In the genomic region with DNA sequence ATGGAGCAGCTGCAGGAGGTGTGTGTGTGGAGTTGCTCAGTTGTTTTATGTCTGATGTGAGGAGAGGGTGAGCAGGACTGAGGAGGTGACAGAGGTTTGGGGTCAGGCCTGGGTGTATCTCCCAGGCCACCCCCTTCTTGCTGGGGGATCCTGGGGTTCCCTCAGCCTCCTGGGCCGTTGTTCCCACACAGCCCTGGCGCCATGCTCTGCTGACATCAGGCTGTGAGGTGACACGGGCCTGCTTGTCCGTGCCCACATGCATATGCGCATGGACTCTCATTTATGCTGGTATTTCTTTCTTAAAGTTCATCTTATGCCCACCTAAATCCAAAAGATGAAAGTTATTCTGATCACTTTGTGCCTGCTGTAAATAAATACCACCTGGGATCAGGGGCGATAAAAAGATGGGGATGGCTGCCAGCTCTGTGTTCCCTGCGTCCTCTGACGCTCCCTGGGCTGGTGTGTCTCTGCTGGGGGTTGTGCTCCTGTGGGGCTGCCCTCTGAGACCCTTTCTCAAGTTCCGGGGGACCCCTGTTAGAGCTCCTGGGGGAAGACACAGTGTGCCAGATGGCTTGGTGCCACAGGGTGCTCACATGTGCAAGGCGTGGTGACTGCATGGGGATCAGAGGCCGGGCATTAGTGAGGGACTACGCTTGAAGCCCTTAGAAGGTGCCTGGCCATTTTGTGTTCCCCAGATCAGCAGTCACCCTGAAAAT, we compare ENCODE assay signal across 19 cellular contexts. TPM values are rescaled to one million over a fixed set of nuclear protein-coding genes. Genes with fewer than 3 reads are reported as not detected.
A peak's percentile ranks its signal among the peaks of the same experiment; 100 is the strongest.
DNase-seq lines count a peak whose midpoint lies in the region; ATAC-seq, FAIRE-seq and TF ChIP-seq lines count a peak whose summit lies in the region.
"Had no signal": no experiment of that assay in that cellular context is flagged by ENCODE, and none has a peak within 500 bp of the region (broad histone marks: within the 10 kb centered on the region; RNA-seq: fewer than 3 reads in every experiment).

No MANE protein-coding gene starts in this region.

- no peak for TF ChIP-seq CTCF in astrocyte (IDR thresholded peaks at IDR 0.05; ENCODE audit: insufficient read depth, low read depth, low read length)

- H3K4me3 ChIP-seq in astrocyte (ENCODE audit: insufficient read depth, low read depth, low read length) (no peak overlapping the region), right cardiac atrium (ENCODE audit: low read length) (no peak overlapping the region), rectal smooth muscle tissue (ENCODE audit: low read length) (no peak overlapping the region)
- H3K4me3 ChIP-seq: spleen had no signal

- peak overlapping the region; percentile 77 for H3K4me2 ChIP-seq in astrocyte (ENCODE audit: low read length)

- H3K36me3 Mint-ChIP-seq in T-helper 1 cell treated with Interleukin-12 subunit alpha and Interleukin-12 subunit beta and Interleukin-4 antibody, amounts not matched to agents 30 μg/mL and 1 μg/mL, for 36 hours (ENCODE audit: low read depth), result peaks cover 25% of the 10 kb centered on the region
- H3K36me3 Mint-ChIP-seq in astrocyte (ENCODE audit: low read depth, unreplicated experiment), result peaks cover 19% of the 10 kb centered on the region

- H3K79me2 ChIP-seq in astrocyte (ENCODE audit: insufficient read depth, low read length), result peaks cover 87% of the 10 kb centered on the region

- no peak overlapping the region for H3K4me3 Mint-ChIP-seq in T-helper 1 cell treated with Interleukin-12 subunit alpha and Interleukin-12 subunit beta and Interleukin-4 antibody, amounts not matched to agents 30 μg/mL and 1 μg/mL, for 36 hours
- H3K4me3 Mint-ChIP-seq in astrocyte (ENCODE audit: unreplicated experiment), result no peak overlapping the region
- H3K4me3 Mint-ChIP-seq: CD14-positive monocyte had no signal

- peaks cover 15% of the 10 kb centered on the region for H3K4me1 ChIP-seq in astrocyte (ENCODE audit: insufficient read depth, low read length)
- H3K4me1 ChIP-seq in right cardiac atrium (ENCODE audit: control insufficient read depth, insufficient read depth, low read length), result no peaks in the 10 kb centered on the region
- H3K4me1 ChIP-seq in rectal smooth muscle tissue (ENCODE audit: control insufficient read depth, insufficient read depth, low read length), result peaks cover 20% of the 10 kb centered on the region

- H3K27ac ChIP-seq in astrocyte (ENCODE audit: low read depth, low read length) (peak overlapping the region; percentile 90), right cardiac atrium (ENCODE audit: low read length) (no peak overlapping the region), rectal smooth muscle tissue (ENCODE audit: low read depth, low read length) (peak overlapping the region; percentile 78)
- H3K27ac ChIP-seq: 22Rv1 had no signal

- WGBS in right cardiac atrium, result 79% methylated on average over 12 of the region's 12 CpGs

- H3K27me3 ChIP-seq in astrocyte (ENCODE audit: insufficient read depth, low read length) (no peaks in the 10 kb centered on the region), right cardiac atrium (ENCODE audit: control insufficient read depth, insufficient read depth) (no peaks in the 10 kb centered on the region), rectal smooth muscle tissue (ENCODE audit: control insufficient read depth, insufficient read depth, low read length) (no peaks in the 10 kb centered on the region)
- H3K27me3 ChIP-seq: spleen had no signal

- no peaks in the 10 kb centered on the region for H3K9me3 ChIP-seq in astrocyte (ENCODE audit: insufficient read depth, low read depth, low read length)
- H3K9me3 ChIP-seq in right cardiac atrium (ENCODE audit: control insufficient read depth, low read length), result no peaks in the 10 kb centered on the region
- H3K9me3 ChIP-seq: spleen had no signal

- FAIRE-seq in astrocyte (lab: Jason Lieb, UNC), result no peak
- FAIRE-seq: H1 had no signal

- intact Hi-C loops in right cardiac atrium (cut with DNase I), result no loop called here

- no peaks in the 10 kb centered on the region for H3K9me3 Mint-ChIP-seq in T-helper 1 cell treated with Interleukin-12 subunit alpha and Interleukin-12 subunit beta and Interleukin-4 antibody, amounts not matched to agents 30 μg/mL and 1 μg/mL, for 36 hours
- H3K9me3 Mint-ChIP-seq in astrocyte (ENCODE audit: unreplicated experiment), result no peaks in the 10 kb centered on the region

- H3K27ac Mint-ChIP-seq in T-helper 1 cell treated with Interleukin-12 subunit alpha and Interleukin-12 subunit beta and Interleukin-4 antibody, amounts not matched to agents 30 μg/mL and 1 μg/mL, for 36 hours, result peak overlapping the region; percentile 16
- H3K27ac Mint-ChIP-seq in astrocyte (ENCODE audit: unreplicated experiment), result peak overlapping the region; percentile 72

- no peak overlapping the region for H2AFZ ChIP-seq in astrocyte (ENCODE audit: low read depth, low read length)

- DNase-seq in T-helper 1 cell (no peak), astrocyte (ENCODE audit: low read depth) (no peak), right cardiac atrium (peak in 1 of 3 donors; percentile 40), mucosa of gallbladder (ENCODE audit: low spot score) (no peak), DMS 273 treated with DMSO at 0.1 percent for 48 hours (lab: John Stamatoyannopoulos, UW) (no peak)
- no peak for DNase-seq in effector CD4-positive, alpha-beta T cell
- DNase-seq: activated CD4-positive, alpha-beta T cell treated with anti-CD3 and anti-CD28 coated beads for 4 hours; IMR-90; MV-4-11; NCI-H2107; occipital lobe; RPMI8226; spleen; T-helper 2 cell had no signal

- no peaks in the 10 kb centered on the region for H3K27me3 Mint-ChIP-seq in T-helper 1 cell treated with Interleukin-12 subunit alpha and Interleukin-12 subunit beta and Interleukin-4 antibody, amounts not matched to agents 30 μg/mL and 1 μg/mL, for 36 hours (ENCODE audit: low read depth)
- H3K27me3 Mint-ChIP-seq in astrocyte (ENCODE audit: low read depth, unreplicated experiment), result no peaks in the 10 kb centered on the region

- peaks cover 76% of the 10 kb centered on the region for H4K20me1 ChIP-seq in astrocyte (ENCODE audit: insufficient read depth, low read length)

- H3K9ac ChIP-seq in astrocyte (ENCODE audit: low read length), result peak overlapping the region; percentile 77
- H3K9ac ChIP-seq in rectal smooth muscle tissue (ENCODE audit: low read length), result no peak overlapping the region

- H3K36me3 ChIP-seq in astrocyte (ENCODE audit: insufficient read depth, low read length) (peaks cover 3% of the 10 kb centered on the region), rectal smooth muscle tissue (ENCODE audit: control insufficient read depth, insufficient read depth, low read length) (peaks cover 7% of the 10 kb centered on the region)

- peaks cover 37% of the 10 kb centered on the region for H3K4me1 Mint-ChIP-seq in T-helper 1 cell treated with Interleukin-12 subunit alpha and Interleukin-12 subunit beta and Interleukin-4 antibody, amounts not matched to agents 30 μg/mL and 1 μg/mL, for 36 hours (ENCODE audit: low read depth)
- peaks cover 38% of the 10 kb centered on the region for H3K4me1 Mint-ChIP-seq in astrocyte (ENCODE audit: low read depth, unreplicated experiment)
- H3K4me1 Mint-ChIP-seq: CD14-positive monocyte had no signal

- peak; percentile 22 to 32 for ATAC-seq in right cardiac atrium

RNA-seq across cellular contexts. Expression of gene NAXD, which starts 12.6 kb away (rescaled TPM):
- total RNA-seq in astrocyte (25.1 and 25.8 TPM in 2 replicates), right cardiac atrium (10 to 100 TPM; 24.4 to 28.6 (median 26.5) TPM), mucosa of gallbladder (62.7 TPM)
- polyA plus RNA-seq in right cardiac atrium, result 22.6 TPM
